Comparison of ENCODE assay signal across 8 cellular contexts in genomic region chr2:112765251-112765650, GRCh38. TPM values are rescaled to one million over a fixed set of nuclear protein-coding genes. Genes with fewer than 3 reads are reported as not detected.
DNase-seq lines count a peak whose midpoint lies in the region; ATAC-seq and TF ChIP-seq lines count a peak whose summit lies in the region.

No MANE protein-coding gene starts in this region.

- H3K27ac Mint-ChIP-seq in Caco-2 (ENCODE audit: unreplicated experiment) (peak overlapping the region; percentile 98), neural crest cell (ENCODE audit: unreplicated experiment) (no peak overlapping the region)

- H3K4me1 ChIP-seq in Caco-2 = peaks cover 15% of the 10 kb centered on the region

- DNase-seq in Caco-2 (no peak), LNCaP clone FGC (ENCODE audit: low read depth) (no peak), coronary artery (ENCODE audit: low spot score) (no peak), neural crest cell (ENCODE audit: low read depth, low spot score) (no peak), HK-2 (ENCODE audit: unreplicated experiment) (no peak)
- no peak for DNase-seq in stimulated activated CD4-positive, alpha-beta T cell treated with anti-CD3 and anti-CD28 coated beads, Interleukin-15, amount 100 ng/mL, for 24 hours

- H3K36me3 ChIP-seq in Caco-2 (ENCODE audit: control insufficient read depth, insufficient read depth, low read length) = no peaks in the 10 kb centered on the region

- no peaks in the 10 kb centered on the region for H3K27me3 ChIP-seq in Caco-2 (replicated peaks; ENCODE audit: control insufficient read depth, insufficient read depth, low read length)

- H3K4me1 Mint-ChIP-seq in Caco-2 (ENCODE audit: low read depth, unreplicated experiment) (peaks cover 28% of the 10 kb centered on the region), neural crest cell (peaks cover 30% of the 10 kb centered on the region)

- no peak overlapping the region for H3K27ac ChIP-seq in coronary artery

- intact Hi-C loops in Caco-2 (cut with micrococcal nuclease; ENCODE audit: unreplicated experiment) = no loop called here

- H3K27me3 Mint-ChIP-seq in Caco-2 (ENCODE audit: insufficient read depth, unreplicated experiment) (no peaks in the 10 kb centered on the region), neural crest cell (ENCODE audit: low read depth) (no peaks in the 10 kb centered on the region)

- ATAC-seq in GM21529 (IDR thresholded peaks at IDR 0.05; ENCODE audit: unreplicated experiment) = no peak
- no peak for ATAC-seq in GM21723 (IDR thresholded peaks at IDR 0.05; ENCODE audit: unreplicated experiment)

- POLR2A ChIA-PET in Caco-2 (lab: Charles Lee) = no interaction called here

- no peaks in the 10 kb centered on the region for H3K9me3 ChIP-seq in Caco-2

- H3K9me3 Mint-ChIP-seq in Caco-2 (ENCODE audit: unreplicated experiment) (no peaks in the 10 kb centered on the region), neural crest cell (no peaks in the 10 kb centered on the region)

- peak overlapping the region; percentile 76 for H3K4me3 ChIP-seq in Caco-2 (ENCODE audit: low read depth, low read length)
- peak overlapping the region; percentile 73 for H3K4me3 ChIP-seq in LNCaP clone FGC (ENCODE audit: low read depth, low read length)
- H3K4me3 ChIP-seq in coronary artery = peak overlapping the region; percentile 92

- H3K4me3 Mint-ChIP-seq in Caco-2 (ENCODE audit: unreplicated experiment) = peak overlapping the region; percentile 100
- peak overlapping the region; percentile 100 for H3K4me3 Mint-ChIP-seq in neural crest cell

- H3K36me3 Mint-ChIP-seq in Caco-2 (ENCODE audit: insufficient read depth, unreplicated experiment) = peaks cover 25% of the 10 kb centered on the region
- H3K36me3 Mint-ChIP-seq in neural crest cell (ENCODE audit: low read depth) = no peaks in the 10 kb centered on the region

- CTCF ChIA-PET in Caco-2 (lab: Charles Lee) = interaction anchor here (1.0 to 1.1 kb wide), 2 partner anchors 176 to 194 kb away, joined by 3 to 4 read pairs; no protein-coding TSS in a partner anchor

- BruUV-seq in Caco-2 (replicated peaks; lab: Mats Ljungman, UMichigan) = TSS peak; percentile 59

- TF ChIP-seq CTCF in Caco-2 (IDR thresholded peaks at IDR 0.05; ENCODE audit: insufficient read depth in 1 of 2, low read depth in 1 of 2, low read length in 1 of 2, severe bottlenecking in 1 of 2, unreplicated experiment in 1 of 2) = no peak
- TF ChIP-seq CTCF in LNCaP clone FGC (IDR thresholded peaks at IDR 0.05; ENCODE audit: control insufficient read depth, extremely low read depth, insufficient read depth) = no peak
- no peak for TF ChIP-seq CTCF in coronary artery (IDR thresholded peaks at IDR 0.05)
- TF ChIP-seq CTCF in neural crest cell (conservative IDR thresholded peaks at IDR 0.05) = no peak

RNA-seq across cellular contexts. Expression of gene CKAP2L, which starts 0.8 kb away (rescaled TPM):
- total RNA-seq in Caco-2 (2022) (20.7 and 23.6 TPM in 2 replicates), neural crest cell (27.4 and 31.3 TPM in 2 replicates)

RNA-seq across cellular contexts. Expression of gene IL1A, which starts 19.0 kb away (rescaled TPM):
- total RNA-seq in Caco-2 (2022) = not detected in 2 replicates
- not detected in 2 replicates for total RNA-seq in neural crest cell

RNA-seq across cellular contexts. Expression of gene NT5DC4, which starts 44.4 kb away (rescaled TPM):
- 3.3 and 4.0 TPM in 2 replicates for total RNA-seq in Caco-2 (2022)
- not detected in 2 replicates for total RNA-seq in neural crest cell
